28 cellular contexts compared by ENCODE assay signal in genomic region chr16:17544304-17544703, GRCh38.
A peak's percentile ranks its signal among the peaks of the same experiment; 100 is the strongest.
DNase-seq lines count a peak whose midpoint lies in the region; ATAC-seq and TF ChIP-seq lines count a peak whose summit lies in the region.
"Had no signal": no experiment of that assay in that cellular context is flagged by ENCODE, and none has a peak within 500 bp of the region (broad histone marks: within the 10 kb centered on the region; RNA-seq: fewer than 3 reads in every experiment).

No MANE protein-coding gene starts in this region.

- CTCF ChIA-PET in SK-N-SH (lab: Yijun Ruan, JAX): no interaction called here
- CTCF ChIA-PET in HEK293 (lab: Yijun Ruan, JAX): no interaction called here

- no peaks in the 10 kb centered on the region for H3K9me3 ChIP-seq in SK-N-SH
- no peaks in the 10 kb centered on the region for H3K9me3 ChIP-seq in HEK293 (ENCODE audit: control insufficient read depth, insufficient read depth, low read depth, low read length)
- H3K9me3 ChIP-seq: A549, BE2C, BLaER1, Caco-2 had no signal

- POLR2A ChIA-PET in SK-N-SH (lab: Yijun Ruan, JAX) (no interaction called here), HEK293 (lab: Yijun Ruan, JAX) (no interaction called here)

- H3K4me2 ChIP-seq in SK-N-SH: no peak overlapping the region
- H3K4me2 ChIP-seq: A549; BLaER1; BLaER1 treated with 17β-estradiol and CSF1 and Interleukin-3, amounts not matched to agents 10 nM and 100 nM had no signal

- no peak for TF ChIP-seq RAD21 in SK-N-SH (IDR thresholded peaks at IDR 0.05; ENCODE audit: low read length)

- WGBS in SK-N-SH (ENCODE audit: low lambda C conversion rate): 80% methylated on average over 2 of the region's 2 CpGs

- ATAC-seq in SK-N-SH treated with all-trans-retinoic acid at 6 μM for 48 hours (no peak), GM21786 (IDR thresholded peaks at IDR 0.05; ENCODE audit: unreplicated experiment) (no peak)
- ATAC-seq: A549; CD8-positive, alpha-beta T cell had no signal

- H4K20me1 ChIP-seq in SK-N-SH (ENCODE audit: insufficient read depth): no peaks in the 10 kb centered on the region
- H4K20me1 ChIP-seq: BLaER1; BLaER1 treated with 17β-estradiol and CSF1 and Interleukin-3, amounts not matched to agents 10 nM and 100 nM had no signal

- no peaks in the 10 kb centered on the region for H3F3A ChIP-seq in SK-N-SH (replicated peaks; ENCODE audit: insufficient read depth)

- DNase-seq in SK-N-SH (no peak), fibroblast of mammary gland (ENCODE audit: low read depth) (peak; percentile 10), HuH-7.5 (ENCODE audit: low spot score) (no peak)
- DNase-seq: 8988T; ACHN; AML-193; C1 segment of cervical spinal cord; Calu3; CD4-positive, alpha-beta memory T cell; CD8-positive, alpha-beta memory T cell; COR-L47; DMS 273 treated with DMSO at 0.1 percent for 48 hours; DMS153; DMS79; DMS79 treated with DMSO at 0.1 percent for 48 hours; DND-41; EL had no signal

- no peaks in the 10 kb centered on the region for H3K79me2 ChIP-seq in SK-N-SH (ENCODE audit: insufficient read depth)

- no peak for TF ChIP-seq CTCF in SK-N-SH (IDR thresholded peaks at IDR 0.05)
- no peak for TF ChIP-seq CTCF in HEK293 (tag by site-specific recombination; IDR thresholded peaks at IDR 0.05)
- TF ChIP-seq CTCF in fibroblast of mammary gland (conservative IDR thresholded peaks at IDR 0.05; ENCODE audit: control insufficient read depth, insufficient read depth, low read depth, low read length): no peak

- H2AFZ ChIP-seq in SK-N-SH (ENCODE audit: low read depth): no peak overlapping the region

- TF ChIP-seq EP300 in SK-N-SH (IDR thresholded peaks at IDR 0.05; ENCODE audit: borderline replicate concordance in 1 of 2, low read depth in 1 of 2, low read length in 1 of 2): no peak

- H3K4me1 ChIP-seq in SK-N-SH (ENCODE audit: control insufficient read depth in 1 of 2, insufficient read depth in 2 of 2, low read depth in 1 of 2, low read length in 1 of 2) (no peaks in the 10 kb centered on the region; a peak in 1 of 4 replicates), HEK293 (ENCODE audit: control insufficient read depth, insufficient read depth, low read length) (no peaks in the 10 kb centered on the region)
- H3K4me1 ChIP-seq: A549; BE2C; BLaER1; BLaER1 treated with 17β-estradiol and CSF1 and Interleukin-3, amounts not matched to agents 10 nM and 100 nM; Caco-2 had no signal

- H3K36me3 ChIP-seq in SK-N-SH (replicated peaks in 1 of 2; ENCODE audit: control insufficient read depth in 1 of 2, insufficient read depth in 2 of 2, low read length in 1 of 2) (no peaks in the 10 kb centered on the region), HEK293 (ENCODE audit: control insufficient read depth in 2 of 2, insufficient read depth in 1 of 2, low read length in 2 of 2) (no peaks in the 10 kb centered on the region)
- H3K36me3 ChIP-seq: BE2C; BLaER1; BLaER1 treated with 17β-estradiol and CSF1 and Interleukin-3, amounts not matched to agents 10 nM and 100 nM had no signal

- H3K27ac ChIP-seq in SK-N-SH (ENCODE audit: low read depth in 2 of 2, low read length in 1 of 2) (no peak overlapping the region), HEK293 (ENCODE audit: extremely low read depth, low read depth, low read length) (no peak overlapping the region)
- H3K27ac ChIP-seq: 22Rv1; A549; BLaER1; BLaER1 treated with 17β-estradiol and CSF1 and Interleukin-3, amounts not matched to agents 10 nM and 100 nM; C4-2B had no signal

- H3K4me3 ChIP-seq in SK-N-SH (ENCODE audit: low read depth in 2 of 2, low read length in 1 of 2): no peak overlapping the region
- H3K4me3 ChIP-seq in HEK293 (ENCODE audit: low read depth, low read length): no peak overlapping the region
- no peak overlapping the region for H3K4me3 ChIP-seq in fibroblast of mammary gland (ENCODE audit: control insufficient read depth, low read depth, low read length)
- H3K4me3 ChIP-seq: A549; BLaER1; BLaER1 treated with 17β-estradiol and CSF1 and Interleukin-3, amounts not matched to agents 10 nM and 100 nM had no signal

- H3K27me3 ChIP-seq in SK-N-SH (ENCODE audit: insufficient read depth): no peaks in the 10 kb centered on the region
- H3K27me3 ChIP-seq: BE2C; BLaER1; BLaER1 treated with 17β-estradiol and CSF1 and Interleukin-3, amounts not matched to agents 10 nM and 100 nM had no signal

- H3K9me2 ChIP-seq in SK-N-SH: no peaks in the 10 kb centered on the region

- H3K9ac ChIP-seq in SK-N-SH: no peak overlapping the region
- H3K9ac ChIP-seq: BLaER1; BLaER1 treated with 17β-estradiol and CSF1 and Interleukin-3, amounts not matched to agents 10 nM and 100 nM had no signal

TF ChIP-seq in SK-N-SH treated with all-trans-retinoic acid at 6 μM for 48 hours, 23 proteins besides CTCF, POLR2A, EP300 and RAD21:
- TF ChIP-seq ARNTL (CRISPR knock-in tag; IDR thresholded peaks at IDR 0.05; ENCODE audit: borderline replicate concordance, low read depth) (no peak), ZNF8 (CRISPR knock-in tag; IDR thresholded peaks at IDR 0.05) (peak; percentile 67; the same call in 1 of the 2 replicates)

TF ChIP-seq in SK-N-SH, 30 proteins besides CTCF, POLR2A, EP300 and RAD21 (continues in another document):
- no peak for TF ChIP-seq IRF3 (IDR thresholded peaks at IDR 0.05; ENCODE audit: low read depth, low read length)
- no peak for TF ChIP-seq NRF1 (IDR thresholded peaks at IDR 0.05; ENCODE audit: low read depth, low read length)
- no peak for TF ChIP-seq POLR2AphosphoS5 (IDR thresholded peaks at IDR 0.05; ENCODE audit: low read depth, low read length)
- TF ChIP-seq FOXM1 (IDR thresholded peaks at IDR 0.05; ENCODE audit: low read depth): no peak
- TF ChIP-seq TEAD4 (IDR thresholded peaks at IDR 0.05; ENCODE audit: borderline replicate concordance, insufficient read depth): no peak
- no peak for TF ChIP-seq EZH2phosphoT487 (IDR thresholded peaks at IDR 0.05; ENCODE audit: borderline replicate concordance, low read depth)
- TF ChIP-seq GATA2 (CRISPR knock-in tag; IDR thresholded peaks at IDR 0.05): no peak
- no peak for TF ChIP-seq MXI1 (IDR thresholded peaks at IDR 0.05; ENCODE audit: low read depth, low read length)
- TF ChIP-seq MEF2A (IDR thresholded peaks at IDR 0.05; ENCODE audit: borderline replicate concordance, low read depth): no peak
- no peak for TF ChIP-seq TCF12 (IDR thresholded peaks at IDR 0.05)
- no peak for TF ChIP-seq JUND (IDR thresholded peaks at IDR 0.05)
- TF ChIP-seq ELF1 (IDR thresholded peaks at IDR 0.05): no peak
- TF ChIP-seq MAX (IDR thresholded peaks at IDR 0.05; ENCODE audit: low read depth): no peak
- no peak for TF ChIP-seq RCOR1 (IDR thresholded peaks at IDR 0.05; ENCODE audit: low read length)
- TF ChIP-seq FOXJ3 (CRISPR knock-in tag; IDR thresholded peaks at IDR 0.05): no peak

TF ChIP-seq in HEK293, 187 proteins besides CTCF, POLR2A, EP300 and RAD21:
- TF ChIP-seq ZNF341 (tag by site-specific recombination; IDR thresholded peaks at IDR 0.05; ENCODE audit: low read depth) (no peak), ZNF146 (tag by site-specific recombination; IDR thresholded peaks at IDR 0.05) (peak; percentile 58)
